ENCODE assay signal across 11 cellular contexts in genomic region chr3:142950972-142951371, GRCh38. TPM values are rescaled to one million over a fixed set of nuclear protein-coding genes. Genes with fewer than 3 reads are reported as not detected.
"Had no signal": no experiment of that assay in that cellular context is flagged by ENCODE, and none has a peak within 500 bp of the region (broad histone marks: within the 10 kb centered on the region; RNA-seq: fewer than 3 reads in every experiment).

No MANE protein-coding gene starts in this region.

- FAIRE-seq: H1, H54 had no signal

- H3K27ac ChIP-seq: GM23248 had no signal

- ATAC-seq: GM23338, HCT116 had no signal

- H3K4me2 ChIP-seq: GM23338 had no signal

- H3K9me3 ChIP-seq: HAP-1 had no signal

- DNase-seq: GM23248, GOT3, H7, H9, HCEC 1CT, HFFc6 had no signal

- H3K4me3 ChIP-seq: GM23248, GM23338, HAP-1 had no signal

- H3K9ac ChIP-seq: GM23248 had no signal

- H2AFZ ChIP-seq: GM23248, GM23338 had no signal

- H3K4me1 ChIP-seq: HAP-1 had no signal

- H3K36me3 ChIP-seq: HAP-1 had no signal

RNA-seq across cellular contexts. Expression of gene PAQR9, which starts 12.5 kb away (rescaled TPM):
- total RNA-seq: GM23248 had no signal
- polyA plus RNA-seq: GM23248 had no signal
